ENCODE assay signal across 8 cellular contexts in the genomic region with DNA sequence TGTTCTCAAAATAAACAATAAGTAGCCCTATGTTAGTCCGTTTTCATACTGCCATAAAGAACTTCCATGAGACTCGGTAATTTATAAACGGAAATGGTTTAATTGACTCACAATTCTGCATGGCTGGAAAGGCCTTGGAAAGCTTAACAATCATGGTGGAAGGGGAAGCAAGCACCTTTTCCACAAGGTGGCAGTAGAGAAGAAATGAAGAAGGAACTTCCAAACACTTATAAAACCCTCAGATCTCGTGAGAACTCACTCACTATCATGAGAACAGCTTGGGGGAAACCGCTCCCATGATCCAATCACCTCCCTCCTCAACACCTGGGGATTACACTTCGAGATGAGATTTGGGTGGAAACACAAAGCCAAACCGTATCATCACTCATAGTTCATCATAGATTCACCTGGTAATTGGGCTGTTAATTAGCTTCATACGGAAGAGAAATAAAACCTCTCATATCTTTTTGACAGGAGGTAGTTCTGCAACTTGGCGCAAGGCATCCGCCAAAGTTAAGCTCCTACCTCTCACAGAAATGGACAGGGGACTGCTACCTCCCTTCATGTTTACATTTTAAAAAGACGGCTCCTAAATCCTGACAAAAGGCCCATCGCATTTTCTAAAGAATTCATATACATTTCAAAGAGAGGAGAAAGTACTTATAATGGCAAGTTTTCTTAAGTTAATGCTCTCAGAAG. TPM values are rescaled to one million over a fixed set of nuclear protein-coding genes. Genes with fewer than 3 reads are reported as not detected.
DNase-seq lines count a peak whose midpoint lies in the region; ATAC-seq, FAIRE-seq and TF ChIP-seq lines count a peak whose summit lies in the region.

No MANE protein-coding gene starts in this region.

- H3K36me3 Mint-ChIP-seq in activated CD8-positive, alpha-beta memory T cell treated with anti-CD3 and anti-CD28 coated beads, Interleukin-2, amount 10 ng/mL, durations not matched to agents 7 days and 5 days = no peaks in the 10 kb centered on the region
- H3K36me3 Mint-ChIP-seq in activated naive CD4-positive, alpha-beta T cell treated with anti-CD3 and anti-CD28 coated beads, Interleukin-2, amount 50 U/mL, for 72 hours = no peaks in the 10 kb centered on the region

- H3K9me3 ChIP-seq in HUES48 (ENCODE audit: control insufficient read depth, insufficient read depth, low read length) = no peaks in the 10 kb centered on the region
- H3K9me3 ChIP-seq in keratinocyte (ENCODE audit: control insufficient read depth, low read depth, low read length) = no peaks in the 10 kb centered on the region

- no peak overlapping the region; the same call in 1 of the 2 replicates for H3K9ac ChIP-seq in HUES48 (ENCODE audit: low read depth, low read length)
- H3K9ac ChIP-seq in keratinocyte (ENCODE audit: control insufficient read depth, extremely low read depth, insufficient read depth, low read length) = no peak overlapping the region

- H3K27ac ChIP-seq in HUES48 (ENCODE audit: low read depth, low read length) = peak overlapping the region; percentile 42
- no peak overlapping the region for H3K27ac ChIP-seq in keratinocyte (ENCODE audit: control insufficient read depth, insufficient read depth, low read length)

- H4K20me1 ChIP-seq in keratinocyte (ENCODE audit: control insufficient read depth, extremely low read depth, insufficient read depth, low read length) = no peaks in the 10 kb centered on the region

- peak; percentile 64 for DNase-seq in ELF-1 (ENCODE audit: low read depth, low spot score)
- DNase-seq in SW480 (ENCODE audit: low spot score) = peak; percentile 26
- DNase-seq in keratinocyte (ENCODE audit: low read depth, low spot score) = no peak
- DNase-seq in activated CD8-positive, alpha-beta memory T cell treated with anti-CD3 and anti-CD28 coated beads, Interleukin-2, amount 10 ng/mL, durations not matched to agents 7 days and 5 days = no peak
- DNase-seq in activated naive CD4-positive, alpha-beta T cell treated with anti-CD3 and anti-CD28 coated beads, Interleukin-2, amount 50 U/mL, for 72 hours (ENCODE audit: low spot score in 2 of 2) = no peak
- no peak for DNase-seq in activated effector memory CD4-positive, alpha-beta T cell treated with Interleukin-2 at 50 U/mL for 16 hours
- DNase-seq in hypothalamus (lab: John Stamatoyannopoulos, UW) = no peak

- dilution Hi-C loops in keratinocyte (cut with MboI; ENCODE audit: extremely low pct_ligation_motif_present, low sequenced_read_pairs) = no loop called here

- peaks cover 4% of the 10 kb centered on the region for H3K9me3 Mint-ChIP-seq in activated CD8-positive, alpha-beta memory T cell treated with anti-CD3 and anti-CD28 coated beads, Interleukin-2, amount 10 ng/mL, durations not matched to agents 7 days and 5 days (ENCODE audit: low read depth)
- H3K9me3 Mint-ChIP-seq in activated naive CD4-positive, alpha-beta T cell treated with anti-CD3 and anti-CD28 coated beads, Interleukin-2, amount 50 U/mL, for 72 hours = peaks cover 5 to 9% of the 10 kb centered on the region in 2 donors

- H3K4me1 Mint-ChIP-seq in activated CD8-positive, alpha-beta memory T cell treated with anti-CD3 and anti-CD28 coated beads, Interleukin-2, amount 10 ng/mL, durations not matched to agents 7 days and 5 days = no peaks in the 10 kb centered on the region

- H3K36me3 ChIP-seq in HUES48 (ENCODE audit: control insufficient read depth, insufficient read depth, low read length) (no peaks in the 10 kb centered on the region), keratinocyte (ENCODE audit: control insufficient read depth in 2 of 2, extremely low read depth in 1 of 2, insufficient read depth in 2 of 2, low read length in 2 of 2) (no peaks in the 10 kb centered on the region)

- H3K27me3 ChIP-seq in HUES48 (ENCODE audit: control insufficient read depth, insufficient read depth, low read length) (peaks cover 19% of the 10 kb centered on the region), keratinocyte (ENCODE audit: control insufficient read depth, extremely low read depth, insufficient read depth, low read length) (no peaks in the 10 kb centered on the region)

- H3K27ac Mint-ChIP-seq in activated CD8-positive, alpha-beta memory T cell treated with anti-CD3 and anti-CD28 coated beads, Interleukin-2, amount 10 ng/mL, durations not matched to agents 7 days and 5 days = no peak overlapping the region
- no peak overlapping the region for H3K27ac Mint-ChIP-seq in activated naive CD4-positive, alpha-beta T cell treated with anti-CD3 and anti-CD28 coated beads, Interleukin-2, amount 50 U/mL, for 72 hours

- FAIRE-seq in keratinocyte (lab: Jason Lieb, UNC) = peak; percentile 55

- no peak overlapping the region for H3K4me2 ChIP-seq in keratinocyte (ENCODE audit: control insufficient read depth, extremely low read depth, insufficient read depth, low read depth, low read length)

- no peak overlapping the region for H3K4me3 Mint-ChIP-seq in activated CD8-positive, alpha-beta memory T cell treated with anti-CD3 and anti-CD28 coated beads, Interleukin-2, amount 10 ng/mL, durations not matched to agents 7 days and 5 days

- ATAC-seq in activated CD8-positive, alpha-beta memory T cell treated with anti-CD3 and anti-CD28 coated beads, Interleukin-2, amount 10 ng/mL, durations not matched to agents 7 days and 5 days = no peak
- ATAC-seq in activated naive CD4-positive, alpha-beta T cell treated with anti-CD3 and anti-CD28 coated beads, Interleukin-2, amount 50 U/mL, for 72 hours = no peak

- no peaks in the 10 kb centered on the region for H3K9me1 ChIP-seq in keratinocyte (ENCODE audit: control insufficient read depth, extremely low read depth, insufficient read depth, low read length)

- no peaks in the 10 kb centered on the region for H3K27me3 Mint-ChIP-seq in activated CD8-positive, alpha-beta memory T cell treated with anti-CD3 and anti-CD28 coated beads, Interleukin-2, amount 10 ng/mL, durations not matched to agents 7 days and 5 days

- peak overlapping the region; percentile 49 for H2AFZ ChIP-seq in keratinocyte (ENCODE audit: control insufficient read depth, low read length)

- peak; percentile 35 to 42 (median 37) for TF ChIP-seq CTCF in keratinocyte (optimal IDR thresholded peaks at IDR 0.05 in 1 of 3, IDR thresholded peaks at IDR 0.05 in 1 of 3, conservative IDR thresholded peaks at IDR 0.05 in 1 of 3; ENCODE audit: extremely low read depth in 1 of 3, insufficient read depth in 2 of 3, low read length in 3 of 3)

- no peaks in the 10 kb centered on the region for H3K79me2 ChIP-seq in keratinocyte (ENCODE audit: control insufficient read depth, insufficient read depth, low read length)

- H3K4me1 ChIP-seq in HUES48 (ENCODE audit: control insufficient read depth, insufficient read depth, low read length) (peaks cover 10% of the 10 kb centered on the region; the same call in 1 of the 2 replicates), keratinocyte (ENCODE audit: control insufficient read depth, extremely low read depth, insufficient read depth, low read length) (no peaks in the 10 kb centered on the region)

- peak overlapping the region; percentile 69 for H3K4me3 ChIP-seq in HUES48 (ENCODE audit: low read depth, low read length)
- no peak overlapping the region for H3K4me3 ChIP-seq in keratinocyte (ENCODE audit: control insufficient read depth in 2 of 3, extremely low read depth in 1 of 3, insufficient read depth in 2 of 3, low read depth in 1 of 3, low read length in 3 of 3)

- CTCF ChIA-PET in activated CD8-positive, alpha-beta memory T cell treated with anti-CD3 and anti-CD28 coated beads, Interleukin-2, amount 10 ng/mL, durations not matched to agents 7 days and 5 days (lab: Charles Lee) = no interaction called here

RNA-seq across cellular contexts. Expression of gene MUC15, which starts 49.0 kb away (rescaled TPM):
- 0.35 to 2.2 TPM (median 1.5 TPM) in 3 replicates for polyA plus RNA-seq in keratinocyte
- 6.8 TPM for polyA plus RNA-seq in keratinocyte (2011; ENCODE audit: low read depth)
- polyA plus RNA-seq in keratinocyte (2011; cell fraction: cytosol; rRNA removed) = 0.31 and 0.91 TPM in 2 replicates
- polyA plus RNA-seq in keratinocyte (2011; cell fraction: nucleus; rRNA removed) = 1.7 and 3.0 TPM in 2 replicates
- 0.21 and 11.7 TPM in 2 replicates for polyA plus RNA-seq in keratinocyte (2012; ENCODE audit: low replicate concordance)
- polyA minus RNA-seq in keratinocyte = 0.79 to 2.1 TPM in 2 of 3 replicates, not detected in the other
- polyA minus RNA-seq in keratinocyte (2011; cell fraction: cytosol; rRNA and poly(A)+ RNA removed) = not detected
- polyA minus RNA-seq in keratinocyte (2011; cell fraction: nucleus; rRNA and poly(A)+ RNA removed) = 0.95 and 1.1 TPM in 2 replicates
- total RNA-seq in activated CD8-positive, alpha-beta memory T cell treated with anti-CD3 and anti-CD28 coated beads, Interleukin-2, amount 10 ng/mL, durations not matched to agents 7 days and 5 days = not detected
- total RNA-seq in activated naive CD4-positive, alpha-beta T cell treated with anti-CD3 and anti-CD28 coated beads, Interleukin-2, amount 50 U/mL, for 72 hours = not detected

Comparison
In these comparisons a context has a peak if more than half of its experiments do, and no peak if none do; other contexts are left out.
1. DNase-seq: peak in ELF-1 (single experiment) and SW480 (single experiment); none in keratinocyte (single experiment), activated CD8-positive, alpha-beta memory T cell treated with anti-CD3 and anti-CD28 coated beads, Interleukin-2, amount 10 ng/mL, durations not matched to agents 7 days and 5 days (single experiment), activated naive CD4-positive, alpha-beta T cell treated with anti-CD3 and anti-CD28 coated beads, Interleukin-2, amount 50 U/mL, for 72 hours (0 of 2), activated effector memory CD4-positive, alpha-beta T cell treated with Interleukin-2 at 50 U/mL for 16 hours (single experiment) and hypothalamus (0 of 51).